Comparison of ENCODE assay signal across 8 cellular contexts in genomic region chr12:12899530-12900380, GRCh38. TPM values are rescaled to one million over a fixed set of nuclear protein-coding genes. Genes with fewer than 3 reads are reported as not detected.
A peak's percentile ranks its signal among the peaks of the same experiment; 100 is the strongest.
DNase-seq lines count a peak whose midpoint lies in the region; ATAC-seq and TF ChIP-seq lines count a peak whose summit lies in the region.

No MANE protein-coding gene starts in this region.

- peak; percentile 56 for ATAC-seq in Right ventricle myocardium inferior
- ATAC-seq in HG03439 (IDR thresholded peaks at IDR 0.05; ENCODE audit: unreplicated experiment) = peak; percentile 83
- no peak for ATAC-seq in HG03025 (IDR thresholded peaks at IDR 0.05; ENCODE audit: low FRiP score, unreplicated experiment)

- intact Hi-C loops in Right ventricle myocardium inferior (cut with DNase I) (loop anchor here (10.0 kb wide), 1 partner anchor 65 kb away; no protein-coding TSS in a partner anchor), cardiac septum (cut with DNase I) (no loop called here)

- no peak for TF ChIP-seq CTCF in astrocyte of the cerebellum (IDR thresholded peaks at IDR 0.05; ENCODE audit: low read depth, low read length, missing control alignments)

- DNase-seq in Right ventricle myocardium inferior (ENCODE audit: missing footprints) (no peak), cardiac septum (ENCODE audit: low spot score) (no peak), astrocyte of the cerebellum (ENCODE audit: low read depth) (peak; percentile 79), non-pigmented ciliary epithelial cell (ENCODE audit: low read depth) (peak; percentile 89), NCI-H82 treated with DMSO at 0.1 percent for 48 hours (lab: John Stamatoyannopoulos, UW; ENCODE audit: unreplicated experiment) (no peak), NOMO-1 (lab: John Stamatoyannopoulos, UW; ENCODE audit: unreplicated experiment in 2 of 2) (no peak)

- in situ Hi-C loops in astrocyte of the cerebellum (cut with HindIII; ENCODE audit: low sequenced_read_pairs) = loop anchor here (5.0 kb wide), 1 partner anchor 82 kb away; no protein-coding TSS in a partner anchor

- H3K4me3 ChIP-seq in astrocyte of the cerebellum (ENCODE audit: low read depth, low read length) = no peak overlapping the region

RNA-seq across cellular contexts. Expression of gene GPRC5A, which starts 8.4 kb away (rescaled TPM):
- 1.7 TPM for total RNA-seq in Right ventricle myocardium inferior
- 0.78 TPM for total RNA-seq in cardiac septum

RNA-seq across cellular contexts. Expression of gene GPRC5D, which starts 52.2 kb away (rescaled TPM):
- total RNA-seq in Right ventricle myocardium inferior (not detected), cardiac septum (not detected)

Comparison
In these comparisons a context has a peak if more than half of its experiments do, and no peak if none do; other contexts are left out.
1. DNase-seq: peak in astrocyte of the cerebellum (single experiment) and non-pigmented ciliary epithelial cell (single experiment); none in Right ventricle myocardium inferior (single experiment), cardiac septum (single experiment), NCI-H82 treated with DMSO at 0.1 percent for 48 hours (single experiment) and NOMO-1 (0 of 2).